16 cellular contexts compared by ENCODE assay signal in genomic region chr12:108525681-108526080, GRCh38. TPM values are rescaled to one million over a fixed set of nuclear protein-coding genes. Genes with fewer than 3 reads are reported as not detected.
DNase-seq lines count a peak whose midpoint lies in the region; ATAC-seq and TF ChIP-seq lines count a peak whose summit lies in the region.
"Had no signal": no experiment of that assay in that cellular context is flagged by ENCODE, and none has a peak within 500 bp of the region (broad histone marks: within the 10 kb centered on the region; RNA-seq: fewer than 3 reads in every experiment).

No MANE protein-coding gene starts in this region.

- H2AFZ ChIP-seq in IMR-90 (replicated peaks; ENCODE audit: low read length, poor library complexity) (peak overlapping the region; percentile 25), neuronal stem cell (ENCODE audit: low read length) (no peak overlapping the region)
- H2AFZ ChIP-seq: hepatocyte had no signal

- no peak overlapping the region for H3K9ac ChIP-seq in IMR-90 (ENCODE audit: low read depth, low read length)
- H3K9ac ChIP-seq in neuronal stem cell (ENCODE audit: low read depth, low read length, poor library complexity): no peak overlapping the region

- H3K79me1 ChIP-seq in IMR-90 (ENCODE audit: low read depth in 1 of 2, low read length in 2 of 2): peaks cover 22 to 49% of the 10 kb centered on the region in 2 experiments
- peaks cover 4% of the 10 kb centered on the region for H3K79me1 ChIP-seq in neuronal stem cell (ENCODE audit: low read depth, low read length)

- peaks cover 7% of the 10 kb centered on the region; the same call in 1 of the 2 replicates for H3K9me1 ChIP-seq in IMR-90 (ENCODE audit: insufficient read depth, low read length)

- peaks cover 19% of the 10 kb centered on the region for H4K20me1 ChIP-seq in IMR-90 (ENCODE audit: insufficient read depth, low read length)

- H3K18ac ChIP-seq in IMR-90 (ENCODE audit: low read depth, low read length) (no peak overlapping the region), neuronal stem cell (ENCODE audit: low read length) (peak overlapping the region; percentile 90)

- H2BK120ac ChIP-seq in IMR-90 (ENCODE audit: low read depth, low read length): no peak overlapping the region
- H2BK120ac ChIP-seq in neuronal stem cell (ENCODE audit: low read depth, low read length): no peak overlapping the region

- no peak overlapping the region for H2BK20ac ChIP-seq in IMR-90 (ENCODE audit: low read depth, low read length)

- H4K91ac ChIP-seq in IMR-90 (ENCODE audit: insufficient read depth, low read depth, low read length) (no peak overlapping the region), neuronal stem cell (ENCODE audit: low read depth, low read length, poor library complexity) (no peak overlapping the region)

- no peak overlapping the region for H4K8ac ChIP-seq in IMR-90 (ENCODE audit: low read depth in 2 of 2, low read length in 2 of 2)
- H4K8ac ChIP-seq in neuronal stem cell (ENCODE audit: low read depth, low read length): no peak overlapping the region

- H3K4ac ChIP-seq in IMR-90 (ENCODE audit: low read depth, low read length) (peak overlapping the region; percentile 37; the same call in 1 of the 2 replicates), neuronal stem cell (ENCODE audit: low read length) (no peak overlapping the region)

- BruUV-seq in IMR-90 (replicated peaks; lab: Mats Ljungman, UMichigan): no TSS peak

- dilution Hi-C loops in IMR-90 (cut with HindIII; ENCODE audit: low sequenced_read_pairs, unreplicated experiment): no loop called here

- peak overlapping the region; percentile 11; the same call in 1 of the 2 replicates for H2AK5ac ChIP-seq in IMR-90 (ENCODE audit: low read depth, low read length)
- peak overlapping the region; percentile 68 for H2AK5ac ChIP-seq in neuronal stem cell (ENCODE audit: low read depth, low read length)

- no peak for TF ChIP-seq CTCF in IMR-90 (conservative IDR thresholded peaks at IDR 0.05; ENCODE audit: low read depth, low read length)
- no peak for TF ChIP-seq CTCF in choroid plexus epithelial cell (conservative IDR thresholded peaks at IDR 0.05; ENCODE audit: low read depth, low read length)
- no peak for TF ChIP-seq CTCF in left lung (IDR thresholded peaks at IDR 0.05)

- DNase-seq in COLO829 (ENCODE audit: low spot score): peak; percentile 54
- peak; percentile 86 for DNase-seq in IMR-90
- peak; percentile 8 for DNase-seq in choroid plexus epithelial cell (ENCODE audit: low read depth)
- DNase-seq in neuronal stem cell (ENCODE audit: low spot score): no peak
- no peak for DNase-seq in left lung
- DNase-seq in HuH-7.5 (ENCODE audit: low spot score): no peak
- DNase-seq: CD8-positive, alpha-beta T cell; GDM1; left ventricle myocardium inferior; natural killer cell; NCI-H1048; trophoblast cell had no signal

- CTCF ChIA-PET in IMR-90 (lab: Yijun Ruan, JAX): no interaction called here

- no peak overlapping the region for H3K4me3 ChIP-seq in IMR-90 (ENCODE audit: insufficient read depth, low read depth, low read length)
- H3K4me3 ChIP-seq in choroid plexus epithelial cell (ENCODE audit: low read depth, low read length): no peak overlapping the region
- no peak overlapping the region for H3K4me3 ChIP-seq in neuronal stem cell (ENCODE audit: low read length in 2 of 2)
- H3K4me3 ChIP-seq in left lung: no peak overlapping the region
- H3K4me3 ChIP-seq: hepatocyte, left ventricle myocardium inferior, SK-N-MC had no signal

- intact Hi-C loops in IMR-90 (cut with micrococcal nuclease): no loop called here
- intact Hi-C loops in left lung (cut with DNase I): no loop called here

- H3K36me3 ChIP-seq in IMR-90 (ENCODE audit: control insufficient read depth, insufficient read depth, low read length): peaks cover 63% of the 10 kb centered on the region
- peaks cover 53 to 99% of the 10 kb centered on the region in 2 donors for H3K36me3 ChIP-seq in neuronal stem cell (replicated peaks in 1 of 2; ENCODE audit: control insufficient read depth in 2 of 2, insufficient read depth in 2 of 2, low read length in 2 of 2)
- H3K36me3 ChIP-seq in left lung: peaks cover 8 to 100% of the 10 kb centered on the region in 2 donors

- no peak overlapping the region for H2AK9ac ChIP-seq in IMR-90 (replicated peaks; ENCODE audit: low read depth, low read length, poor library complexity)

- no peak overlapping the region for H4K5ac ChIP-seq in IMR-90 (ENCODE audit: low read depth, low read length)

- peak overlapping the region; percentile 41 for H2BK12ac ChIP-seq in neuronal stem cell (ENCODE audit: low read length)

- H3K9me3 ChIP-seq in IMR-90 (ENCODE audit: control insufficient read depth, insufficient read depth, low read length) (no peaks in the 10 kb centered on the region), neuronal stem cell (replicated peaks in 1 of 2; ENCODE audit: control insufficient read depth in 2 of 2, insufficient read depth in 1 of 2, low read depth in 1 of 2, low read length in 2 of 2) (no peaks in the 10 kb centered on the region), left lung (no peaks in the 10 kb centered on the region)
- H3K9me3 ChIP-seq: left ventricle myocardium inferior had no signal

- H3K14ac ChIP-seq in IMR-90 (replicated peaks; ENCODE audit: low read depth, low read length) (no peak overlapping the region), neuronal stem cell (ENCODE audit: low read length) (no peak overlapping the region)

- no peak for TF ChIP-seq POLR2A in IMR-90 (IDR thresholded peaks at IDR 0.05; ENCODE audit: low read depth, low read length)

- 31% methylated on average over 4 of the region's 5 CpGs; no CpG with 5 or more reads in 1 of the 2 experiments for WGBS in IMR-90 (ENCODE audit: extremely low coverage in 2 of 2, insufficient read length in 1 of 2), 2 experiments
- WGBS in neuronal stem cell (ENCODE audit: extremely low coverage in 2 of 2, insufficient read length in 2 of 2, insufficient replicate concordance in 1 of 2), 2 donors: no CpG with 5 or more reads among the region's 5 CpGs

- no peaks in the 10 kb centered on the region for H3K27me3 ChIP-seq in IMR-90 (ENCODE audit: control insufficient read depth, insufficient read depth, low read length)
- no peaks in the 10 kb centered on the region for H3K27me3 ChIP-seq in neuronal stem cell (ENCODE audit: control insufficient read depth in 3 of 3, insufficient read depth in 3 of 3, low read depth in 1 of 3, low read length in 3 of 3)
- H3K27me3 ChIP-seq in left lung: no peaks in the 10 kb centered on the region
- H3K27me3 ChIP-seq: hepatocyte had no signal

- no peak overlapping the region for H3K4me2 ChIP-seq in IMR-90 (ENCODE audit: low read depth, low read length)
- no peak overlapping the region for H3K4me2 ChIP-seq in neuronal stem cell (ENCODE audit: insufficient read depth, low read length, poor library complexity, severe bottlenecking)
- H3K4me2 ChIP-seq: hepatocyte had no signal

- H3K56ac ChIP-seq in IMR-90 (ENCODE audit: extremely low read depth, insufficient read depth, low read length): no peak overlapping the region

- H3K23ac ChIP-seq in IMR-90 (ENCODE audit: low read depth, low read length) (no peak overlapping the region), neuronal stem cell (ENCODE audit: low read depth, low read length, poor library complexity) (no peak overlapping the region)

- TF ChIP-seq RAD21 in IMR-90 (IDR thresholded peaks at IDR 0.05; ENCODE audit: low read length): no peak

- POLR2A ChIA-PET in IMR-90 (lab: Charles Lee; ENCODE audit: unreplicated experiment): no interaction called here

- H2BK5ac ChIP-seq in IMR-90 (ENCODE audit: low read depth, low read length, poor library complexity, severe bottlenecking) (peak overlapping the region; percentile 19), neuronal stem cell (ENCODE audit: low read length) (peak overlapping the region; percentile 25)

- ATAC-seq in IMR-90 (ENCODE audit: low read depth) (peak; percentile 93), HG02970 (IDR thresholded peaks at IDR 0.05; ENCODE audit: low FRiP score, unreplicated experiment) (no peak), left lung (no peak), HG02571 (IDR thresholded peaks at IDR 0.05; ENCODE audit: unreplicated experiment) (no peak)
- ATAC-seq: CD8-positive, alpha-beta T cell had no signal

- no peak overlapping the region; the same call in 1 of the 2 replicates for H3K27ac ChIP-seq in IMR-90 (ENCODE audit: insufficient read depth, low read length)
- peak overlapping the region; percentile 97 for H3K27ac ChIP-seq in neuronal stem cell (replicated peaks; ENCODE audit: low read length)
- H3K27ac ChIP-seq in left lung: no peak overlapping the region
- H3K27ac ChIP-seq: hepatocyte, left ventricle myocardium inferior, SK-N-MC had no signal

- H2BK15ac ChIP-seq in IMR-90 (ENCODE audit: low read depth, low read length): no peak overlapping the region
- H2BK15ac ChIP-seq in neuronal stem cell (ENCODE audit: low read length): peak overlapping the region; percentile 23

- in situ Hi-C loops in IMR-90 (cut with MboI; ENCODE audit: low sequenced_read_pairs): no loop called here

- H3K4me1 ChIP-seq in IMR-90 (ENCODE audit: control insufficient read depth, insufficient read depth, low read length) (peaks cover 3% of the 10 kb centered on the region; the same call in 1 of the 2 replicates), neuronal stem cell (ENCODE audit: control insufficient read depth in 2 of 2, insufficient read depth in 1 of 2, low read depth in 1 of 2, low read length in 2 of 2) (peaks cover 3 to 38% of the 10 kb centered on the region in 2 donors), left lung (no peaks in the 10 kb centered on the region)
- H3K4me1 ChIP-seq: left ventricle myocardium inferior had no signal

TF ChIP-seq in IMR-90, 13 proteins besides CTCF, POLR2A, EP300 and RAD21 (continues in another document):
- TF ChIP-seq CEBPB (IDR thresholded peaks at IDR 0.05; ENCODE audit: low read depth, low read length): no peak

RNA-seq across cellular contexts. Expression of gene FICD, which starts 10.6 kb away (rescaled TPM):
- 10.8 and 11.3 TPM in 2 replicates for total RNA-seq in IMR-90 (2012; rRNA removed)
- polyA plus RNA-seq in IMR-90 (2012; rRNA removed): 4.0 and 4.2 TPM in 2 replicates
- 3.3 and 5.3 TPM in 2 replicates for polyA plus RNA-seq in IMR-90 (2012; cell fraction: cytosol; rRNA removed)
- polyA plus RNA-seq in IMR-90 (2012; cell fraction: nucleus; rRNA removed; ENCODE audit: low replicate concordance): 1.4 and 2.6 TPM in 2 replicates
- polyA plus RNA-seq in neuronal stem cell (2013, experiment 1 of 2): 3.9 TPM
- polyA plus RNA-seq in neuronal stem cell (2013, experiment 2 of 2): 3.6 TPM
- total RNA-seq in left lung: 10 to 100 TPM in 1 of 2 donors, 1 to 10 TPM in 1; 7.7 to 13.2 TPM

RNA-seq across cellular contexts. Expression of gene SART3, which starts 35.3 kb away (rescaled TPM):
- total RNA-seq in IMR-90 (2012; rRNA removed): 37.8 and 61.7 TPM in 2 replicates
- 19.8 and 22.6 TPM in 2 replicates for polyA plus RNA-seq in IMR-90 (2012; rRNA removed)
- 11.8 and 12.7 TPM in 2 replicates for polyA plus RNA-seq in IMR-90 (2012; cell fraction: cytosol; rRNA removed)
- 18.0 and 42.4 TPM in 2 replicates for polyA plus RNA-seq in IMR-90 (2012; cell fraction: nucleus; rRNA removed; ENCODE audit: low replicate concordance)
- 39.6 TPM for polyA plus RNA-seq in neuronal stem cell (2013, experiment 1 of 2)
- polyA plus RNA-seq in neuronal stem cell (2013, experiment 2 of 2): 37.7 TPM
- total RNA-seq in left lung: 10 to 100 TPM; 35.1 to 41.7 TPM

RNA-seq across cellular contexts. Expression of gene ISCU, which starts 36.7 kb away (rescaled TPM):
- total RNA-seq in IMR-90 (2012; rRNA removed): 52.7 and 58.3 TPM in 2 replicates
- polyA plus RNA-seq in IMR-90 (2012; rRNA removed): 77.9 and 87.2 TPM in 2 replicates
- polyA plus RNA-seq in IMR-90 (2012; cell fraction: cytosol; rRNA removed): 38.1 and 73.2 TPM in 2 replicates
- polyA plus RNA-seq in IMR-90 (2012; cell fraction: nucleus; rRNA removed; ENCODE audit: low replicate concordance): 37.4 and 201 TPM in 2 replicates
- 94.0 TPM for polyA plus RNA-seq in neuronal stem cell (2013, experiment 1 of 2)
- polyA plus RNA-seq in neuronal stem cell (2013, experiment 2 of 2): 89.8 TPM
- 100 to 1,000 TPM in 1 of 2 donors, 10 to 100 TPM in 1; 97.9 to 147 TPM for total RNA-seq in left lung

Comparison
In these comparisons a context has a peak if more than half of its experiments do, and no peak if none do; other contexts are left out.
1. DNase-seq: peak in COLO829 (single experiment), IMR-90 (single experiment) and choroid plexus epithelial cell (single experiment); none in neuronal stem cell (single experiment), left lung (0 of 2) and HuH-7.5 (single experiment).